13 cellular contexts compared by ENCODE assay signal in the genomic region with DNA sequence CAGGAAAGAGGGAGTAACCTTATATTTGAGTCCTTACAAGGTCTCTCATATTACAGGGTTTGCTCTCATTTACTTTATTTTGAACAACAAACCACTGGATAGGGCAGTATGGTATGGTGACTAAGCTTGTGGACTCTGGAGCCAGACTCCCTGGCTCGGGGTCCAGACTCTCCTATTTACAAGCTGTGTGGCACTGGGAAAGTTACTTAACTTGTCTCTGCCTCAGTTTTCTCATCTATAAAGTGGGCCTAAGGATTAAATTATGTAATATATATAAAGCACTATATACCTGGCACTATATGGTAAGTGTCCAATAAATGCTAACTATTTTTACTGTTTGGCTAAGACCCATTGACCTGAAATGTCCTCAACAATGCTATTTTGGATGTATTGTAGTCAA. TPM values are rescaled to one million over a fixed set of nuclear protein-coding genes. Genes with fewer than 3 reads are reported as not detected.
DNase-seq lines count a peak whose midpoint lies in the region; ATAC-seq and TF ChIP-seq lines count a peak whose summit lies in the region.
"Had no signal": no experiment of that assay in that cellular context is flagged by ENCODE, and none has a peak within 500 bp of the region (broad histone marks: within the 10 kb centered on the region; RNA-seq: fewer than 3 reads in every experiment).

No MANE protein-coding gene starts in this region.

- H3K4me1 Mint-ChIP-seq in activated naive CD4-positive, alpha-beta T cell treated with anti-CD3 and anti-CD28 coated beads for 36 hours (ENCODE audit: low read depth), result peaks cover 3% of the 10 kb centered on the region
- H3K4me1 Mint-ChIP-seq in stimulated activated effector memory CD8-positive, alpha-beta T cell treated with anti-CD3 and anti-CD28 coated beads, Interleukin-12 subunit alpha, Interleukin-12 subunit beta, amount 100 ng/mL, for 72 hours, result peaks cover 10% of the 10 kb centered on the region

- peak overlapping the region; percentile 96 for H3K27ac ChIP-seq in uterus

- no peak for TF ChIP-seq CTCF in uterus (IDR thresholded peaks at IDR 0.05)

- no peaks in the 10 kb centered on the region for H3K36me3 ChIP-seq in uterus
- H3K36me3 ChIP-seq: HAP-1 had no signal

- H3K4me3 ChIP-seq in uterus, result no peak overlapping the region
- H3K4me3 ChIP-seq: HAP-1 had no signal

- no peaks in the 10 kb centered on the region for H3K27me3 ChIP-seq in uterus

- no peak overlapping the region for H3K27ac Mint-ChIP-seq in activated naive CD4-positive, alpha-beta T cell treated with anti-CD3 and anti-CD28 coated beads for 36 hours
- H3K27ac Mint-ChIP-seq in stimulated activated effector memory CD8-positive, alpha-beta T cell treated with anti-CD3 and anti-CD28 coated beads, Interleukin-12 subunit alpha, Interleukin-12 subunit beta, amount 100 ng/mL, for 72 hours, result no peak overlapping the region
- H3K27ac Mint-ChIP-seq: activated CD4-positive, alpha-beta T cell treated with anti-CD3 and anti-CD28 coated beads, Interleukin-2, amount 10 ng/mL, durations not matched to agents 24 days and 14 days had no signal

- no peaks in the 10 kb centered on the region for H3K9me3 ChIP-seq in uterus
- H3K9me3 ChIP-seq: HAP-1 had no signal

- H3K4me1 ChIP-seq in uterus, result no peaks in the 10 kb centered on the region
- H3K4me1 ChIP-seq: HAP-1 had no signal

- peak overlapping the region; percentile 5 for H3K4me3 Mint-ChIP-seq in activated naive CD4-positive, alpha-beta T cell treated with anti-CD3 and anti-CD28 coated beads for 36 hours
- H3K4me3 Mint-ChIP-seq in stimulated activated effector memory CD8-positive, alpha-beta T cell treated with anti-CD3 and anti-CD28 coated beads, Interleukin-12 subunit alpha, Interleukin-12 subunit beta, amount 100 ng/mL, for 72 hours, result no peak overlapping the region

- intact Hi-C loops in activated naive CD4-positive, alpha-beta T cell treated with anti-CD3 and anti-CD28 coated beads for 36 hours (cut with micrococcal nuclease), result no loop called here
- intact Hi-C loops in uterus (cut with DNase I; ENCODE audit: low total_unique reads), result no loop called here

- TF ChIP-seq POLR2A in uterus (IDR thresholded peaks at IDR 0.05), result no peak

- no peak for ATAC-seq in stimulated activated effector memory CD8-positive, alpha-beta T cell treated with anti-CD3 and anti-CD28 coated beads, Interleukin-12 subunit alpha, Interleukin-12 subunit beta, amount 100 ng/mL, for 72 hours
- ATAC-seq in HG02759 (IDR thresholded peaks at IDR 0.05; ENCODE audit: unreplicated experiment), result no peak

- DNase-seq in activated naive CD4-positive, alpha-beta T cell treated with anti-CD3 and anti-CD28 coated beads for 36 hours, result no peak
- DNase-seq in activated naive CD4-positive, alpha-beta T cell treated with anti-CD3 and anti-CD28 coated beads, Interleukin-2, amount 50 U/mL, for 16 hours, result no peak
- DNase-seq in fibroblast of peridontal ligament (ENCODE audit: extremely low read depth), result peak; percentile 42
- DNase-seq in uterus, result no peak
- no peak for DNase-seq in stimulated activated effector memory CD8-positive, alpha-beta T cell treated with anti-CD3 and anti-CD28 coated beads, Interleukin-12 subunit alpha, Interleukin-12 subunit beta, amount 100 ng/mL, for 72 hours (ENCODE audit: low spot score in 2 of 2)
- DNase-seq: activated CD4-positive, alpha-beta T cell treated with anti-CD3 and anti-CD28 coated beads, Interleukin-2, amount 10 ng/mL, durations not matched to agents 24 days and 14 days; Kasumi-1; mesenchymal stem cell; NCI-H187 treated with DMSO at 0.1 percent for 48 hours; NCI-H774; RPMI8226 had no signal

- CTCF ChIA-PET in activated naive CD4-positive, alpha-beta T cell treated with anti-CD3 and anti-CD28 coated beads for 36 hours (lab: Charles Lee), result interaction anchor here (1.5 to 1.8 kb wide), 2 partner anchors 10 to 126 kb away, joined by 4 to 5 read pairs; no protein-coding TSS in a partner anchor

- no peaks in the 10 kb centered on the region for H3K9me3 Mint-ChIP-seq in activated naive CD4-positive, alpha-beta T cell treated with anti-CD3 and anti-CD28 coated beads for 36 hours
- no peaks in the 10 kb centered on the region for H3K9me3 Mint-ChIP-seq in stimulated activated effector memory CD8-positive, alpha-beta T cell treated with anti-CD3 and anti-CD28 coated beads, Interleukin-12 subunit alpha, Interleukin-12 subunit beta, amount 100 ng/mL, for 72 hours
- H3K9me3 Mint-ChIP-seq: activated CD4-positive, alpha-beta T cell treated with anti-CD3 and anti-CD28 coated beads, Interleukin-2, amount 10 ng/mL, durations not matched to agents 24 days and 14 days had no signal

- H3K27me3 Mint-ChIP-seq in activated naive CD4-positive, alpha-beta T cell treated with anti-CD3 and anti-CD28 coated beads for 36 hours (ENCODE audit: low read depth), result no peaks in the 10 kb centered on the region

- H3K36me3 Mint-ChIP-seq in activated naive CD4-positive, alpha-beta T cell treated with anti-CD3 and anti-CD28 coated beads for 36 hours (ENCODE audit: low read depth), result no peaks in the 10 kb centered on the region
- H3K36me3 Mint-ChIP-seq in stimulated activated effector memory CD8-positive, alpha-beta T cell treated with anti-CD3 and anti-CD28 coated beads, Interleukin-12 subunit alpha, Interleukin-12 subunit beta, amount 100 ng/mL, for 72 hours, result no peaks in the 10 kb centered on the region

RNA-seq across cellular contexts. Expression of a gene that starts 1.7 kb away (rescaled TPM):
- total RNA-seq in activated naive CD4-positive, alpha-beta T cell treated with anti-CD3 and anti-CD28 coated beads for 36 hours, result under 1 TPM; 0.79 to 0.88 TPM
- 100 to 1,000 TPM in 1 of 4 donors, 10 to 100 TPM in 3; 26.8 to 125 (median 73.6) TPM for total RNA-seq in uterus

RNA-seq across cellular contexts. Expression of a gene that starts 25.8 kb away (rescaled TPM):
- 100 to 1,000 TPM in 1 of 2 experiments, 10 to 100 TPM in 1; 99.7 to 102 TPM for total RNA-seq in activated naive CD4-positive, alpha-beta T cell treated with anti-CD3 and anti-CD28 coated beads for 36 hours
- 100 to 1,000 TPM in 1 of 4 donors, 10 to 100 TPM in 3; 30.6 to 452 (median 55.0) TPM for total RNA-seq in uterus

RNA-seq across cellular contexts. Expression of a gene that starts 38.1 kb away (rescaled TPM):
- 10 to 100 TPM; 25.7 to 28.5 TPM for total RNA-seq in activated naive CD4-positive, alpha-beta T cell treated with anti-CD3 and anti-CD28 coated beads for 36 hours
- total RNA-seq in uterus, result 10 to 100 TPM; 27.1 to 74.9 (median 40.7) TPM

RNA-seq across cellular contexts. Expression of a gene that starts 45.3 kb away (rescaled TPM):
- total RNA-seq in activated naive CD4-positive, alpha-beta T cell treated with anti-CD3 and anti-CD28 coated beads for 36 hours, result 100 to 1,000 TPM; 151 to 156 TPM
- 100 to 1,000 TPM in 2 of 4 donors, 10 to 100 TPM in 2; 11.5 to 137 (median 67.1) TPM for total RNA-seq in uterus

RNA-seq across cellular contexts. Expression of a gene that starts 53.8 kb away (rescaled TPM):
- 10 to 100 TPM; 65.2 to 65.7 TPM for total RNA-seq in activated naive CD4-positive, alpha-beta T cell treated with anti-CD3 and anti-CD28 coated beads for 36 hours
- 100 to 1,000 TPM; 205 to 336 (median 279) TPM for total RNA-seq in uterus

Comparison
In these comparisons a context has a peak if more than half of its experiments do, and no peak if none do; other contexts are left out.
1. RNA of a gene that starts 1.7 kb away (total RNA-seq): 26.8 to 125 TPM in uterus; 0.79 to 0.88 TPM in activated naive CD4-positive, alpha-beta T cell treated with anti-CD3 and anti-CD28 coated beads for 36 hours; every median in the first group is over 10 times any median in the second.